ENCODE assay signal across 21 cellular contexts in genomic region chr6:124987291-124987690, GRCh38. TPM values are rescaled to one million over a fixed set of nuclear protein-coding genes. Genes with fewer than 3 reads are reported as not detected.
DNase-seq lines count a peak whose midpoint lies in the region; FAIRE-seq and TF ChIP-seq lines count a peak whose summit lies in the region.
"Had no signal": no experiment of that assay in that cellular context is flagged by ENCODE, and none has a peak within 500 bp of the region (broad histone marks: within the 10 kb centered on the region; RNA-seq: fewer than 3 reads in every experiment).

No MANE protein-coding gene starts in this region.

- H4K20me1 ChIP-seq in GM23248 (ENCODE audit: insufficient read depth): no peaks in the 10 kb centered on the region
- no peaks in the 10 kb centered on the region for H4K20me1 ChIP-seq in keratinocyte (ENCODE audit: control insufficient read depth, extremely low read depth, insufficient read depth, low read length)

- H3K9ac ChIP-seq in GM23248 (no peak overlapping the region), SK-N-MC (ENCODE audit: insufficient read length) (no peak overlapping the region), keratinocyte (ENCODE audit: control insufficient read depth, extremely low read depth, insufficient read depth, low read length) (no peak overlapping the region), kidney (ENCODE audit: low read length in 2 of 2) (no peak overlapping the region)

- H2AFZ ChIP-seq in GM23248: no peak overlapping the region
- no peak overlapping the region for H2AFZ ChIP-seq in keratinocyte (ENCODE audit: control insufficient read depth, low read length)
- H2AFZ ChIP-seq: PC-9 had no signal

- peaks cover 9% of the 10 kb centered on the region; the same call in 1 of the 2 replicates for H3F3A ChIP-seq in GM23248 (ENCODE audit: insufficient read depth)

- H3K4me2 ChIP-seq in GM23248 (ENCODE audit: unreplicated experiment): peak overlapping the region; percentile 6
- H3K4me2 ChIP-seq in keratinocyte (ENCODE audit: control insufficient read depth, extremely low read depth, insufficient read depth, low read depth, low read length): no peak overlapping the region
- H3K4me2 ChIP-seq: PC-9 had no signal

- H3K4me3 ChIP-seq in GM23248: no peak overlapping the region
- H3K4me3 ChIP-seq in SK-N-MC: no peak overlapping the region
- no peak overlapping the region for H3K4me3 ChIP-seq in keratinocyte (ENCODE audit: control insufficient read depth in 2 of 3, extremely low read depth in 1 of 3, insufficient read depth in 2 of 3, low read depth in 1 of 3, low read length in 3 of 3)
- H3K4me3 ChIP-seq in kidney (ENCODE audit: low read length in 2 of 2): no peak overlapping the region
- no peak overlapping the region for H3K4me3 ChIP-seq in esophagus muscularis mucosa
- H3K4me3 ChIP-seq: PC-9 had no signal

- H3K9me1 ChIP-seq in keratinocyte (ENCODE audit: control insufficient read depth, extremely low read depth, insufficient read depth, low read length): no peaks in the 10 kb centered on the region

- dilution Hi-C loops in keratinocyte (cut with MboI; ENCODE audit: extremely low pct_ligation_motif_present, low sequenced_read_pairs): no loop called here

- 29 to 38% methylated on average over 1 of the region's 1 CpG for WGBS in GM23248 (ENCODE audit: low coverage in 1 of 2, low lambda C conversion rate in 2 of 2, missing lambda C conversion rate in 2 of 2), 2 experiments
- WGBS in esophagus muscularis mucosa: 68% methylated on average over 1 of the region's 1 CpG

- H3K9me3 ChIP-seq in GM23248 (ENCODE audit: low read depth) (no peaks in the 10 kb centered on the region), SK-N-MC (ENCODE audit: low read depth, low read length) (no peaks in the 10 kb centered on the region), keratinocyte (ENCODE audit: control insufficient read depth, low read depth, low read length) (no peaks in the 10 kb centered on the region), kidney (ENCODE audit: control insufficient read depth in 1 of 2, low read length in 2 of 2) (no peaks in the 10 kb centered on the region), esophagus muscularis mucosa (no peaks in the 10 kb centered on the region)

- H3K27me3 ChIP-seq in GM23248 (replicated peaks; ENCODE audit: insufficient read depth) (no peaks in the 10 kb centered on the region), keratinocyte (ENCODE audit: control insufficient read depth, extremely low read depth, insufficient read depth, low read length) (no peaks in the 10 kb centered on the region), esophagus muscularis mucosa (no peaks in the 10 kb centered on the region)

- H3K4me1 ChIP-seq in GM23248 (ENCODE audit: insufficient read depth) (peaks cover 34% of the 10 kb centered on the region), keratinocyte (ENCODE audit: control insufficient read depth, extremely low read depth, insufficient read depth, low read length) (peaks cover 39% of the 10 kb centered on the region), kidney (ENCODE audit: control insufficient read depth in 1 of 2, insufficient read depth in 1 of 2, low read depth in 1 of 2, low read length in 2 of 2) (no peaks in the 10 kb centered on the region), esophagus muscularis mucosa (peaks cover 8 to 41% (median 21%) of the 10 kb centered on the region in 4 donors)

- H3K79me2 ChIP-seq in GM23248 (ENCODE audit: insufficient read depth) (peaks cover 99% of the 10 kb centered on the region), keratinocyte (ENCODE audit: control insufficient read depth, insufficient read depth, low read length) (peaks cover 87% of the 10 kb centered on the region)

- no peak for DNase-seq in GM23248
- DNase-seq in SK-N-MC (ENCODE audit: low read depth, low spot score): no peak
- no peak for DNase-seq in keratinocyte (ENCODE audit: low read depth, low spot score)
- no peak for DNase-seq in kidney
- no peak for DNase-seq in activated CD4-positive, alpha-beta T cell treated with anti-CD3 and anti-CD28 coated beads for 1 hour
- DNase-seq in esophagus muscularis mucosa (ENCODE audit: extremely low spot score): no peak
- DNase-seq in CD1c-positive myeloid dendritic cell (ENCODE audit: extremely low spot score): no peak
- DNase-seq: ACHN, DMS53, EL, GF-D8, H9, NCI-H1694, NCI-H446, NCI-H526 treated with DMSO at 0.1 percent for 48 hours, PC-9, RPMI8226, SHP77, SW 1271 had no signal

- TF ChIP-seq EP300 in esophagus muscularis mucosa (IDR thresholded peaks at IDR 0.05): no peak

- TF ChIP-seq CTCF in keratinocyte (optimal IDR thresholded peaks at IDR 0.05 in 1 of 3, IDR thresholded peaks at IDR 0.05 in 1 of 3, conservative IDR thresholded peaks at IDR 0.05 in 1 of 3; ENCODE audit: extremely low read depth in 1 of 3, insufficient read depth in 2 of 3, low read length in 3 of 3) (no peak), kidney (IDR thresholded peaks at IDR 0.05; ENCODE audit: borderline replicate concordance, extremely low read depth, insufficient read depth) (no peak), esophagus muscularis mucosa (IDR thresholded peaks at IDR 0.05) (no peak)

- FAIRE-seq in keratinocyte (lab: Jason Lieb, UNC): peak; percentile 51
- no peak for FAIRE-seq in kidney (lab: Jason Lieb, UNC)

- in situ Hi-C loops in GM23248 (cut with MboI): no loop called here

- intact Hi-C loops in kidney (cut with DNase I) (no loop called here), esophagus muscularis mucosa (cut with DNase I) (no loop called here)

- H3K36me3 ChIP-seq in GM23248 (ENCODE audit: low read depth) (0 out of 2 replicates have a peak, but pooled peaks cover 2% of the 10 kb centered on the region), SK-N-MC (ENCODE audit: insufficient read depth, low read length) (peaks cover 9% of the 10 kb centered on the region; the same call in 1 of the 2 replicates), keratinocyte (ENCODE audit: control insufficient read depth in 2 of 2, extremely low read depth in 1 of 2, insufficient read depth in 2 of 2, low read length in 2 of 2) (peaks cover 0 to 5% of the 10 kb centered on the region in 2 experiments), kidney (ENCODE audit: control insufficient read depth in 1 of 2, insufficient read depth in 2 of 2, low read length in 2 of 2) (no peaks in the 10 kb centered on the region), esophagus muscularis mucosa (no peaks in the 10 kb centered on the region)

- no peak overlapping the region for H3K27ac ChIP-seq in GM23248
- H3K27ac ChIP-seq in SK-N-MC: peak overlapping the region; percentile 94
- H3K27ac ChIP-seq in keratinocyte (ENCODE audit: control insufficient read depth, insufficient read depth, low read length): no peak overlapping the region
- no peak overlapping the region for H3K27ac ChIP-seq in kidney (ENCODE audit: low read depth in 2 of 2, low read length in 2 of 2)
- H3K27ac ChIP-seq in esophagus muscularis mucosa (replicated peaks in 1 of 4): no peak overlapping the region
- H3K27ac ChIP-seq: C4-2B, PC-9 had no signal

- TF ChIP-seq POLR2A in esophagus muscularis mucosa (IDR thresholded peaks at IDR 0.05; ENCODE audit: low read depth): no peak

- H3K9me2 ChIP-seq in GM23248 (ENCODE audit: insufficient read depth): no peaks in the 10 kb centered on the region

RNA-seq across cellular contexts. Expression of gene RNF217, which starts 25.1 kb away (rescaled TPM):
- 10.9 and 15.2 TPM in 2 replicates for total RNA-seq in GM23248 (2014; rRNA removed; shearing (Covaris generic))
- polyA plus RNA-seq in GM23248 (2016; fragmentation: Nextera tagmentation; extraction: Ambion mirVana) (3.2 and 3.3 TPM in 2 replicates), keratinocyte (40.4 to 47.3 TPM (median 44.0 TPM) in 3 replicates), kidney (ENCODE audit: insufficient read depth, low read depth, low replicate concordance) (3.1 TPM)
- 12.4 TPM for polyA plus RNA-seq in keratinocyte (2011; ENCODE audit: low read depth)
- polyA plus RNA-seq in keratinocyte (2011; cell fraction: cytosol; rRNA removed): 28.3 and 53.2 TPM in 2 replicates
- polyA plus RNA-seq in keratinocyte (2011; cell fraction: nucleus; rRNA removed): 82.3 and 95.8 TPM in 2 replicates
- polyA plus RNA-seq in keratinocyte (2012; ENCODE audit: low replicate concordance): 13.2 and 25.2 TPM in 2 replicates
- 57.8 to 164 TPM (median 156 TPM) in 3 replicates for polyA minus RNA-seq in keratinocyte
- polyA minus RNA-seq in keratinocyte (2011; cell fraction: cytosol; rRNA and poly(A)+ RNA removed): 41.8 TPM
- 82.7 and 161 TPM in 2 replicates for polyA minus RNA-seq in keratinocyte (2011; cell fraction: nucleus; rRNA and poly(A)+ RNA removed)
- total RNA-seq in kidney (18.7 TPM), esophagus muscularis mucosa (10 to 100 TPM; 20.0 to 34.9 (median 23.2) TPM)
- polyA plus RNA-seq: IgD-negative memory B cell had no signal
